In genomic region chr2:64404002-64404731, GRCh38 we compare ENCODE assay signal across 9 cellular contexts. TPM values are rescaled to one million over a fixed set of nuclear protein-coding genes. Genes with fewer than 3 reads are reported as not detected.
DNase-seq lines count a peak whose midpoint lies in the region; TF ChIP-seq lines count a peak whose summit lies in the region.
"Had no signal": no experiment of that assay in that cellular context is flagged by ENCODE, and none has a peak within 500 bp of the region (broad histone marks: within the 10 kb centered on the region; RNA-seq: fewer than 3 reads in every experiment).

No MANE protein-coding gene starts in this region.

- no peak for TF ChIP-seq POLR2A in suprapubic skin (IDR thresholded peaks at IDR 0.05)

- no peak overlapping the region; the same call in 1 of the 2 replicates for H3K4me3 ChIP-seq in MG63
- no peak overlapping the region for H3K4me3 ChIP-seq in colonic mucosa
- H3K4me3 ChIP-seq in liver (ENCODE audit: low read depth in 1 of 3, low read length in 3 of 3), result peak overlapping the region in 1 of 3 donors; percentile 2
- no peak overlapping the region for H3K4me3 ChIP-seq in suprapubic skin
- H3K4me3 ChIP-seq in Caco-2 (ENCODE audit: low read depth, low read length), result no peak overlapping the region

- no peak overlapping the region for H3K27ac Mint-ChIP-seq in Caco-2 (ENCODE audit: unreplicated experiment)
- H3K27ac Mint-ChIP-seq: CD4-positive, CD25-positive, alpha-beta regulatory T cell had no signal

- peaks cover 41% of the 10 kb centered on the region for H3K4me1 Mint-ChIP-seq in Caco-2 (ENCODE audit: low read depth, unreplicated experiment)

- intact Hi-C loops in colonic mucosa (cut with DNase I), result no loop called here
- intact Hi-C loops in Caco-2 (cut with micrococcal nuclease; ENCODE audit: unreplicated experiment), result loop anchor here (5.0 kb wide), 1 partner anchor 42 kb away; no protein-coding TSS in a partner anchor

- H3K27me3 Mint-ChIP-seq in Caco-2 (ENCODE audit: insufficient read depth, unreplicated experiment), result no peaks in the 10 kb centered on the region

- H3K4me1 ChIP-seq in colonic mucosa (peaks cover 27% of the 10 kb centered on the region), liver (ENCODE audit: control insufficient read depth in 4 of 4, insufficient read depth in 4 of 4, low read length in 3 of 4) (peaks cover 23 to 39% (median 36%) of the 10 kb centered on the region in 4 donors), suprapubic skin (peaks cover 52% of the 10 kb centered on the region), Caco-2 (peaks cover 56% of the 10 kb centered on the region)

- no peaks in the 10 kb centered on the region for H3K9me3 ChIP-seq in MG63
- no peaks in the 10 kb centered on the region for H3K9me3 ChIP-seq in colonic mucosa
- H3K9me3 ChIP-seq in liver (ENCODE audit: control insufficient read depth in 4 of 4, low read length in 3 of 4), result no peaks in the 10 kb centered on the region
- no peaks in the 10 kb centered on the region for H3K9me3 ChIP-seq in suprapubic skin
- H3K9me3 ChIP-seq in Caco-2, result no peaks in the 10 kb centered on the region

- TF ChIP-seq CTCF in colonic mucosa (IDR thresholded peaks at IDR 0.05) (no peak), liver (IDR thresholded peaks at IDR 0.05; ENCODE audit: low read depth, low read length, missing input control) (no peak), suprapubic skin (IDR thresholded peaks at IDR 0.05) (no peak), Caco-2 (IDR thresholded peaks at IDR 0.05; ENCODE audit: insufficient read depth in 1 of 2, low read depth in 1 of 2, low read length in 1 of 2, severe bottlenecking in 1 of 2, unreplicated experiment in 1 of 2) (no peak)

- POLR2A ChIA-PET in Caco-2 (lab: Charles Lee), result no interaction called here

- no peaks in the 10 kb centered on the region for H3K27me3 ChIP-seq in MG63
- H3K27me3 ChIP-seq in colonic mucosa, result no peaks in the 10 kb centered on the region
- H3K27me3 ChIP-seq in liver (ENCODE audit: control insufficient read depth in 4 of 4, insufficient read depth in 4 of 4, low read length in 3 of 4), result no peaks in the 10 kb centered on the region
- no peaks in the 10 kb centered on the region for H3K27me3 ChIP-seq in suprapubic skin
- no peaks in the 10 kb centered on the region for H3K27me3 ChIP-seq in Caco-2 (replicated peaks; ENCODE audit: control insufficient read depth, insufficient read depth, low read length)

- 5% methylated on average over 9 of the region's 9 CpGs for WGBS in liver
- WGBS in suprapubic skin, result 14% methylated on average over 9 of the region's 9 CpGs

- no peaks in the 10 kb centered on the region for H3K36me3 Mint-ChIP-seq in Caco-2 (ENCODE audit: insufficient read depth, unreplicated experiment)
- H3K36me3 Mint-ChIP-seq: CD4-positive, CD25-positive, alpha-beta regulatory T cell had no signal

- H3K27ac ChIP-seq in colonic mucosa (peak overlapping the region; percentile 71), liver (ENCODE audit: low read depth in 1 of 2, low read length in 2 of 2) (peak overlapping the region; percentile 74 to 76), suprapubic skin (peak overlapping the region; percentile 72)

- peak; percentile 13 for DNase-seq in A172 (ENCODE audit: low spot score)
- peak; percentile 89 for DNase-seq in MG63
- peak; percentile 86 for DNase-seq in colonic mucosa
- DNase-seq in suprapubic skin (ENCODE audit: low spot score in 2 of 2), result peak; percentile 88 to 89
- no peak for DNase-seq in activated CD8-positive, alpha-beta memory T cell treated with anti-CD3 and anti-CD28 coated beads for 24 hours
- no peak for DNase-seq in NCI-H345 (lab: John Stamatoyannopoulos, UW)
- DNase-seq in Caco-2, result no peak
- DNase-seq: CD4-positive, CD25-positive, alpha-beta regulatory T cell had no signal

- H3K4me3 Mint-ChIP-seq in Caco-2 (ENCODE audit: unreplicated experiment), result no peak overlapping the region
- H3K4me3 Mint-ChIP-seq: CD4-positive, CD25-positive, alpha-beta regulatory T cell had no signal

- no peaks in the 10 kb centered on the region for H3K9me3 Mint-ChIP-seq in Caco-2 (ENCODE audit: unreplicated experiment)

- no TSS peak for BruUV-seq in Caco-2 (replicated peaks; lab: Mats Ljungman, UMichigan)

- H3K36me3 ChIP-seq in MG63 (no peaks in the 10 kb centered on the region), colonic mucosa (no peaks in the 10 kb centered on the region), liver (ENCODE audit: control insufficient read depth in 4 of 4, insufficient read depth in 3 of 4, low read depth in 1 of 4, low read length in 3 of 4) (no peaks in the 10 kb centered on the region), suprapubic skin (no peaks in the 10 kb centered on the region), Caco-2 (ENCODE audit: control insufficient read depth, insufficient read depth, low read length) (no peaks in the 10 kb centered on the region)

- peak; percentile 47 to 65 for TF ChIP-seq RAD21 in liver (IDR thresholded peaks at IDR 0.05)

- CTCF ChIA-PET in Caco-2 (lab: Charles Lee), result no interaction called here

- no peak for TF ChIP-seq EP300 in suprapubic skin (IDR thresholded peaks at IDR 0.05)

- H3K9ac ChIP-seq in colonic mucosa (ENCODE audit: low read depth in 2 of 2, low read length in 2 of 2), result peak overlapping the region; percentile 26 to 70
- peak overlapping the region in 1 of 2 donors; percentile 38 for H3K9ac ChIP-seq in liver (ENCODE audit: low read depth in 1 of 2, low read length in 2 of 2)

TF ChIP-seq in liver, 16 proteins besides CTCF, POLR2A, EP300 and RAD21 (continues in another document):
- TF ChIP-seq FOXA1 (IDR thresholded peaks at IDR 0.05) (peak; percentile 77), YY1 (IDR thresholded peaks at IDR 0.05) (peak; percentile 75), SP1 (IDR thresholded peaks at IDR 0.05) (peak; percentile 90), ZBTB33 (IDR thresholded peaks at IDR 0.05) (no peak), HNF4A (conservative IDR thresholded peaks at IDR 0.05) (peak; percentile 65 to 73), EGR1 (IDR thresholded peaks at IDR 0.05; ENCODE audit: low read depth in 2 of 2) (peak; percentile 60 to 86), GABPA (IDR thresholded peaks at IDR 0.05 in 1 of 2, conservative IDR thresholded peaks at IDR 0.05 in 1 of 2) (peak; percentile 63 to 82), FOXA2 (IDR thresholded peaks at IDR 0.05) (no peak), NR2F2 (IDR thresholded peaks at IDR 0.05) (peak; percentile 100), JUND (IDR thresholded peaks at IDR 0.05) (peak; percentile 66 to 70), ATF3 (IDR thresholded peaks at IDR 0.05) (peak; percentile 36), HNF4G (IDR thresholded peaks at IDR 0.05) (peak; percentile 61), MAX (IDR thresholded peaks at IDR 0.05) (peak; percentile 95), TAF1 (conservative IDR thresholded peaks at IDR 0.05) (peak; percentile 42), RXRA (IDR thresholded peaks at IDR 0.05) (peak; percentile 87 to 88)

RNA-seq across cellular contexts. Expression of gene LGALSL, which starts 49.8 kb away (rescaled TPM):
- 7.6 and 20.3 TPM in 2 replicates for total RNA-seq in A172 (2014; rRNA removed; shearing (Covaris generic))
- total RNA-seq in MG63 (2014; rRNA removed; shearing (Covaris generic); ENCODE audit: low replicate concordance), result 4.5 and 8.8 TPM in 2 replicates
- total RNA-seq in colonic mucosa (10 to 100 TPM; 26.4 to 34.8 TPM), liver (1 to 10 TPM; 4.4 to 8.7 TPM), suprapubic skin (100 to 1,000 TPM in 2 of 4 donors, 10 to 100 TPM in 2; 74.2 to 133 (median 106) TPM), Caco-2 (2022) (36.9 and 37.2 TPM in 2 replicates)
- 1 to 10 TPM; 2.4 to 3.2 TPM for polyA plus RNA-seq in liver

Comparison
In these comparisons a context has a peak if more than half of its experiments do, and no peak if none do; other contexts are left out.
1. DNase-seq: peak in A172 (single experiment), MG63 (single experiment), colonic mucosa (single experiment) and suprapubic skin (2 of 2); none in activated CD8-positive, alpha-beta memory T cell treated with anti-CD3 and anti-CD28 coated beads for 24 hours (single experiment), NCI-H345 (single experiment) and Caco-2 (0 of 2).
2. Peak in every context shown above with its lines, with median percentiles within 50 percentile points of each other: H3K27ac ChIP-seq.